Comparison of ENCODE assay signal across 10 cellular contexts in genomic region chr6:77467038-77467437, GRCh38. TPM values are rescaled to one million over a fixed set of nuclear protein-coding genes. Genes with fewer than 3 reads are reported as not detected.
DNase-seq lines count a peak whose midpoint lies in the region; ATAC-seq and TF ChIP-seq lines count a peak whose summit lies in the region.
"Had no signal": no experiment of that assay in that cellular context is flagged by ENCODE, and none has a peak within 500 bp of the region (broad histone marks: within the 10 kb centered on the region; RNA-seq: fewer than 3 reads in every experiment).

No MANE protein-coding gene starts in this region.

- H3K4me1 ChIP-seq in A673 (ENCODE audit: insufficient read depth, low read length, poor library complexity, severe bottlenecking) (peaks cover 4% of the 10 kb centered on the region), NT2/D1 (ENCODE audit: insufficient read depth, insufficient read length) (no peaks in the 10 kb centered on the region)

- H3K4me3 ChIP-seq in A673 (ENCODE audit: low read depth, low read length, poor library complexity, severe bottlenecking) (peak overlapping the region; percentile 40), NT2/D1 (ENCODE audit: insufficient read length, low read depth) (peak overlapping the region; percentile 74), epithelial cell of esophagus (ENCODE audit: low read length) (peak overlapping the region; percentile 53)

- POLR2A ChIA-PET in A673 (lab: Charles Lee; ENCODE audit: low non-redundant PET), result no interaction called here

- no peak overlapping the region for H3K27ac Mint-ChIP-seq in natural killer cell

- intact Hi-C loops in A673 (cut with micrococcal nuclease; ENCODE audit: unreplicated experiment) (no loop called here), natural killer cell (cut with micrococcal nuclease) (no loop called here)

- H3K9me3 ChIP-seq in A673 (ENCODE audit: low read depth, low read length, poor library complexity, severe bottlenecking), result no peaks in the 10 kb centered on the region
- H3K9me3 ChIP-seq in NT2/D1 (ENCODE audit: insufficient read depth, low read length), result no peaks in the 10 kb centered on the region

- CTCF ChIA-PET in A673 (lab: Charles Lee), result no interaction called here

- H3K27ac ChIP-seq in A673 (ENCODE audit: low read depth, low read length, poor library complexity, severe bottlenecking), result no peak overlapping the region
- H3K27ac ChIP-seq: KMS-11 had no signal

- BruUV-seq in A673 (replicated peaks; lab: Mats Ljungman, UMichigan), result no TSS peak

- H3K9ac ChIP-seq in NT2/D1 (ENCODE audit: insufficient read length, low read depth), result peak overlapping the region; percentile 50
- H3K9ac ChIP-seq: KMS-11 had no signal

- no peaks in the 10 kb centered on the region for H3K36me3 ChIP-seq in A673 (ENCODE audit: insufficient read depth, low read length, poor library complexity, severe bottlenecking)
- H3K36me3 ChIP-seq in NT2/D1 (ENCODE audit: insufficient read depth, insufficient read length, low read length), result no peaks in the 10 kb centered on the region

- peaks cover 24% of the 10 kb centered on the region for H3K36me3 Mint-ChIP-seq in natural killer cell

- peaks cover 61% of the 10 kb centered on the region for H3K27me3 ChIP-seq in A673 (replicated peaks; ENCODE audit: insufficient read depth, low read depth, low read length, poor library complexity)
- H3K27me3 ChIP-seq in NT2/D1 (ENCODE audit: insufficient read depth, insufficient read length), result peaks cover 50% of the 10 kb centered on the region

- H3K9me3 Mint-ChIP-seq in natural killer cell, result peaks cover 10 to 13% of the 10 kb centered on the region in 2 donors

- ATAC-seq in natural killer cell, result no peak

- peak overlapping the region; percentile 76 for H3K4me3 Mint-ChIP-seq in natural killer cell

- peaks cover 19 to 22% of the 10 kb centered on the region in 2 donors for H3K4me1 Mint-ChIP-seq in natural killer cell

- no peak for TF ChIP-seq CTCF in A673 (conservative IDR thresholded peaks at IDR 0.05; ENCODE audit: low read depth, low read length)
- no peak for TF ChIP-seq CTCF in epithelial cell of esophagus (IDR thresholded peaks at IDR 0.05; ENCODE audit: insufficient read depth, low read depth, low read length, missing control alignments)
- no peak for TF ChIP-seq CTCF in natural killer cell (IDR thresholded peaks at IDR 0.05)

- DNase-seq in A673 (ENCODE audit: low spot score) (no peak), NT2/D1 (ENCODE audit: low read depth, low spot score) (no peak), epithelial cell of esophagus (ENCODE audit: low read depth) (no peak), natural killer cell (no peak), DMS 273 (lab: John Stamatoyannopoulos, UW; ENCODE audit: unreplicated experiment) (no peak), SIG-M5 (lab: John Stamatoyannopoulos, UW) (no peak), OCI-M2 (lab: John Stamatoyannopoulos, UW; ENCODE audit: unreplicated experiment) (no peak), NCI-H1694 (lab: John Stamatoyannopoulos, UW) (no peak)
- DNase-seq: cortex of kidney had no signal

- H3K27me3 Mint-ChIP-seq in natural killer cell (ENCODE audit: low read depth in 2 of 2), result peaks cover 32% of the 10 kb centered on the region in 2 donors

RNA-seq across cellular contexts. Expression of gene HTR1B, which starts 3.7 kb away (rescaled TPM):
- total RNA-seq in A673 (2021) (not detected in 2 replicates), natural killer cell (under 1 TPM in 1 of 3 donors, not detected in 2; 0.48 TPM)
